1 cellular context compared by ENCODE assay signal in genomic region chr9:6788175-6789016, GRCh38.
A peak's percentile ranks its signal among the peaks of the same experiment; 100 is the strongest.
TF ChIP-seq lines count a peak whose summit lies in the region.

No MANE protein-coding gene starts in this region.

TF ChIP-seq in HepG2, 621 proteins besides CTCF, POLR2A, EP300 and RAD21 (continued from another document and continues in another):
- TF ChIP-seq, protein P1, sequence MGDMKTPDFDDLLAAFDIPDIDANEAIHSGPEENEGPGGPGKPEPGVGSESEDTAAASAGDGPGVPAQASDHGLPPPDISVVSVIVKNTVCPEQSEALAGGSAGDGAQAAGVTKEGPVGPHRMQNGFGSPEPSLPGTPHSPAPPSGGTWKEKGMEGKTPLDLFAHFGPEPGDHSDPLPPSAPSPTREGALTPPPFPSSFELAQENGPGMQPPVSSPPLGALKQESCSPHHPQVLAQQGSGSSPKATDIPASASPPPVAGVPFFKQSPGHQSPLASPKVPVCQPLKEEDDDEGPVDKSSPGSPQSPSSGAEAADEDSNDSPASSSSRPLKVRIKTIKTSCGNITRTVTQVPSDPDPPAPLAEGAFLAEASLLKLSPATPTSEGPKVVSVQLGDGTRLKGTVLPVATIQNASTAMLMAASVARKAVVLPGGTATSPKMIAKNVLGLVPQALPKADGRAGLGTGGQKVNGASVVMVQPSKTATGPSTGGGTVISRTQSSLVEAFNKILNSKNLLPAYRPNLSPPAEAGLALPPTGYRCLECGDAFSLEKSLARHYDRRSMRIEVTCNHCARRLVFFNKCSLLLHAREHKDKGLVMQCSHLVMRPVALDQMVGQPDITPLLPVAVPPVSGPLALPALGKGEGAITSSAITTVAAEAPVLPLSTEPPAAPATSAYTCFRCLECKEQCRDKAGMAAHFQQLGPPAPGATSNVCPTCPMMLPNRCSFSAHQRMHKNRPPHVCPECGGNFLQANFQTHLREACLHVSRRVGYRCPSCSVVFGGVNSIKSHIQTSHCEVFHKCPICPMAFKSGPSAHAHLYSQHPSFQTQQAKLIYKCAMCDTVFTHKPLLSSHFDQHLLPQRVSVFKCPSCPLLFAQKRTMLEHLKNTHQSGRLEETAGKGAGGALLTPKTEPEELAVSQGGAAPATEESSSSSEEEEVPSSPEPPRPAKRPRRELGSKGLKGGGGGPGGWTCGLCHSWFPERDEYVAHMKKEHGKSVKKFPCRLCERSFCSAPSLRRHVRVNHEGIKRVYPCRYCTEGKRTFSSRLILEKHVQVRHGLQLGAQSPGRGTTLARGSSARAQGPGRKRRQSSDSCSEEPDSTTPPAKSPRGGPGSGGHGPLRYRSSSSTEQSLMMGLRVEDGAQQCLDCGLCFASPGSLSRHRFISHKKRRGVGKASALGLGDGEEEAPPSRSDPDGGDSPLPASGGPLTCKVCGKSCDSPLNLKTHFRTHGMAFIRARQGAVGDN (CRISPR knock-in tag; IDR thresholded peaks at IDR 0.05): peak; percentile 64
- TF ChIP-seq WIZ (CRISPR knock-in tag; IDR thresholded peaks at IDR 0.05) (no peak), RXRB (CRISPR knock-in tag; IDR thresholded peaks at IDR 0.05; ENCODE audit: borderline replicate concordance) (peak; percentile 73), MYNN (CRISPR knock-in tag; IDR thresholded peaks at IDR 0.05; ENCODE audit: low read depth) (no peak), ZSCAN31 (CRISPR knock-in tag; IDR thresholded peaks at IDR 0.05; ENCODE audit: low read depth) (peak; percentile 75; the same call in 1 of the 2 replicates), MIER3 (CRISPR knock-in tag; IDR thresholded peaks at IDR 0.05; ENCODE audit: borderline replicate concordance) (no peak; the same call in 1 of the 2 replicates), ZNF101 (CRISPR knock-in tag; IDR thresholded peaks at IDR 0.05; ENCODE audit: borderline replicate concordance, low read depth) (no peak), ZNF234 (CRISPR knock-in tag; conservative IDR thresholded peaks at IDR 0.05) (no peak), FOSL1 (CRISPR knock-in tag; IDR thresholded peaks at IDR 0.05; ENCODE audit: borderline replicate concordance) (peak; percentile 84; the same call in 1 of the 2 replicates), JUND (CRISPR knock-in tag; IDR thresholded peaks at IDR 0.05) (peak; percentile 81), NCOA5 (CRISPR knock-in tag; IDR thresholded peaks at IDR 0.05) (no peak), TAF15 (IDR thresholded peaks at IDR 0.05; ENCODE audit: low read depth, low read length, poor library complexity, severe bottlenecking) (no peak), IRF2 (CRISPR knock-in tag; IDR thresholded peaks at IDR 0.05) (peak; percentile 47; the same call in 1 of the 2 replicates), ARHGAP35 (CRISPR knock-in tag; IDR thresholded peaks at IDR 0.05; ENCODE audit: borderline replicate concordance) (no peak), ZMYM2 (CRISPR knock-in tag; IDR thresholded peaks at IDR 0.05) (no peak), PLRG1 (conservative IDR thresholded peaks at IDR 0.05) (no peak), SIX4 (CRISPR knock-in tag; IDR thresholded peaks at IDR 0.05) (no peak), RFX5 (IDR thresholded peaks at IDR 0.05; ENCODE audit: low read depth, low read length) (no peak), ARNT (IDR thresholded peaks at IDR 0.05) (no peak), SRY (CRISPR knock-in tag; IDR thresholded peaks at IDR 0.05) (no peak), HHEX (CRISPR knock-in tag; IDR thresholded peaks at IDR 0.05) (no peak), HNRNPK (IDR thresholded peaks at IDR 0.05; ENCODE audit: low read depth, low read length, poor library complexity, severe bottlenecking) (no peak), ZNF468 (CRISPR knock-in tag; IDR thresholded peaks at IDR 0.05) (no peak), ZNF232 (CRISPR knock-in tag; IDR thresholded peaks at IDR 0.05; ENCODE audit: borderline replicate concordance) (no peak), MIXL1 (CRISPR knock-in tag; IDR thresholded peaks at IDR 0.05) (peak; percentile 59; the same call in 1 of the 2 replicates), ZNF75D (CRISPR knock-in tag; IDR thresholded peaks at IDR 0.05; ENCODE audit: borderline replicate concordance) (no peak), ZBTB43 (CRISPR knock-in tag; conservative IDR thresholded peaks at IDR 0.05) (no peak; the same call in 1 of the 2 replicates), ASH2L (IDR thresholded peaks at IDR 0.05; ENCODE audit: insufficient read length, low read depth, low read length) (peak; percentile 79), ZNF20 (CRISPR knock-in tag; IDR thresholded peaks at IDR 0.05) (no peak), TBL1XR1 (IDR thresholded peaks at IDR 0.05; ENCODE audit: borderline replicate concordance, low read length, partially characterized antibody) (no peak), SRSF1 (optimal IDR thresholded peaks at IDR 0.05; ENCODE audit: low read depth, low read length) (no peak), HOMEZ (CRISPR knock-in tag; IDR thresholded peaks at IDR 0.05; ENCODE audit: low read depth) (peak; percentile 72; the same call in 1 of the 2 replicates), XRCC5 (optimal IDR thresholded peaks at IDR 0.05; ENCODE audit: low read length) (peak; percentile 22), ZNF225 (CRISPR knock-in tag; IDR thresholded peaks at IDR 0.05) (no peak), ZNF317 (CRISPR knock-in tag; IDR thresholded peaks at IDR 0.05) (0 out of 2 replicates have a peak, but pooled peaks have one; percentile 50), PHF21A (CRISPR knock-in tag; IDR thresholded peaks at IDR 0.05) (peak; percentile 76), ZNF720 (CRISPR knock-in tag; IDR thresholded peaks at IDR 0.05) (no peak), BATF2 (CRISPR knock-in tag; IDR thresholded peaks at IDR 0.05) (no peak), ATRX (CRISPR knock-in tag; IDR thresholded peaks at IDR 0.05; ENCODE audit: borderline replicate concordance) (no peak), ZNF18 (CRISPR knock-in tag; IDR thresholded peaks at IDR 0.05; ENCODE audit: insufficient replicate concordance) (peak; percentile 33)
- TF ChIP-seq, protein P2, sequence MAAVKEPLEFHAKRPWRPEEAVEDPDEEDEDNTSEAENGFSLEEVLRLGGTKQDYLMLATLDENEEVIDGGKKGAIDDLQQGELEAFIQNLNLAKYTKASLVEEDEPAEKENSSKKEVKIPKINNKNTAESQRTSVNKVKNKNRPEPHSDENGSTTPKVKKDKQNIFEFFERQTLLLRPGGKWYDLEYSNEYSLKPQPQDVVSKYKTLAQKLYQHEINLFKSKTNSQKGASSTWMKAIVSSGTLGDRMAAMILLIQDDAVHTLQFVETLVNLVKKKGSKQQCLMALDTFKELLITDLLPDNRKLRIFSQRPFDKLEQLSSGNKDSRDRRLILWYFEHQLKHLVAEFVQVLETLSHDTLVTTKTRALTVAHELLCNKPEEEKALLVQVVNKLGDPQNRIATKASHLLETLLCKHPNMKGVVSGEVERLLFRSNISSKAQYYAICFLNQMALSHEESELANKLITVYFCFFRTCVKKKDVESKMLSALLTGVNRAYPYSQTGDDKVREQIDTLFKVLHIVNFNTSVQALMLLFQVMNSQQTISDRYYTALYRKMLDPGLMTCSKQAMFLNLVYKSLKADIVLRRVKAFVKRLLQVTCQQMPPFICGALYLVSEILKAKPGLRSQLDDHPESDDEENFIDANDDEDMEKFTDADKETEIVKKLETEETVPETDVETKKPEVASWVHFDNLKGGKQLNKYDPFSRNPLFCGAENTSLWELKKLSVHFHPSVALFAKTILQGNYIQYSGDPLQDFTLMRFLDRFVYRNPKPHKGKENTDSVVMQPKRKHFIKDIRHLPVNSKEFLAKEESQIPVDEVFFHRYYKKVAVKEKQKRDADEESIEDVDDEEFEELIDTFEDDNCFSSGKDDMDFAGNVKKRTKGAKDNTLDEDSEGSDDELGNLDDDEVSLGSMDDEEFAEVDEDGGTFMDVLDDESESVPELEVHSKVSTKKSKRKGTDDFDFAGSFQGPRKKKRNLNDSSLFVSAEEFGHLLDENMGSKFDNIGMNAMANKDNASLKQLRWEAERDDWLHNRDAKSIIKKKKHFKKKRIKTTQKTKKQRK (IDR thresholded peaks at IDR 0.05; ENCODE audit: low read length): no peak
- TF ChIP-seq, protein P3, sequence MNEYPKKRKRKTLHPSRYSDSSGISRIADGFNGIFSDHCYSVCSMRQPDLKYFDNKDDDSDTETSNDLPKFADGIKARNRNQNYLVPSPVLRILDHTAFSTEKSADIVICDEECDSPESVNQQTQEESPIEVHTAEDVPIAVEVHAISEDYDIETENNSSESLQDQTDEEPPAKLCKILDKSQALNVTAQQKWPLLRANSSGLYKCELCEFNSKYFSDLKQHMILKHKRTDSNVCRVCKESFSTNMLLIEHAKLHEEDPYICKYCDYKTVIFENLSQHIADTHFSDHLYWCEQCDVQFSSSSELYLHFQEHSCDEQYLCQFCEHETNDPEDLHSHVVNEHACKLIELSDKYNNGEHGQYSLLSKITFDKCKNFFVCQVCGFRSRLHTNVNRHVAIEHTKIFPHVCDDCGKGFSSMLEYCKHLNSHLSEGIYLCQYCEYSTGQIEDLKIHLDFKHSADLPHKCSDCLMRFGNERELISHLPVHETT (CRISPR knock-in tag; conservative IDR thresholded peaks at IDR 0.05): no peak
- TF ChIP-seq, protein P4, sequence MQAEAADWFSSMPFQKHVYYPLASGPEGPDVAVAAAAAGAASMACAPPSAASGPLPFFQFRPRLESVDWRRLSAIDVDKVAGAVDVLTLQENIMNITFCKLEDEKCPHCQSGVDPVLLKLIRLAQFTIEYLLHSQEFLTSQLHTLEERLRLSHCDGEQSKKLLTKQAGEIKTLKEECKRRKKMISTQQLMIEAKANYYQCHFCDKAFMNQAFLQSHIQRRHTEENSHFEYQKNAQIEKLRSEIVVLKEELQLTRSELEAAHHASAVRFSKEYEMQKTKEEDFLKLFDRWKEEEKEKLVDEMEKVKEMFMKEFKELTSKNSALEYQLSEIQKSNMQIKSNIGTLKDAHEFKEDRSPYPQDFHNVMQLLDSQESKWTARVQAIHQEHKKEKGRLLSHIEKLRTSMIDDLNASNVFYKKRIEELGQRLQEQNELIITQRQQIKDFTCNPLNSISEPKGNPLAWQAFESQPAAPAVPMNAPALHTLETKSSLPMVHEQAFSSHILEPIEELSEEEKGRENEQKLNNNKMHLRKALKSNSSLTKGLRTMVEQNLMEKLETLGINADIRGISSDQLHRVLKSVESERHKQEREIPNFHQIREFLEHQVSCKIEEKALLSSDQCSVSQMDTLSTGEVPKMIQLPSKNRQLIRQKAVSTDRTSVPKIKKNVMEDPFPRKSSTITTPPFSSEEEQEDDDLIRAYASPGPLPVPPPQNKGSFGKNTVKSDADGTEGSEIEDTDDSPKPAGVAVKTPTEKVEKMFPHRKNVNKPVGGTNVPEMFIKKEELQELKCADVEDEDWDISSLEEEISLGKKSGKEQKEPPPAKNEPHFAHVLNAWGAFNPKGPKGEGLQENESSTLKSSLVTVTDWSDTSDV (CRISPR knock-in tag; IDR thresholded peaks at IDR 0.05): no peak
- TF ChIP-seq, protein P5, sequence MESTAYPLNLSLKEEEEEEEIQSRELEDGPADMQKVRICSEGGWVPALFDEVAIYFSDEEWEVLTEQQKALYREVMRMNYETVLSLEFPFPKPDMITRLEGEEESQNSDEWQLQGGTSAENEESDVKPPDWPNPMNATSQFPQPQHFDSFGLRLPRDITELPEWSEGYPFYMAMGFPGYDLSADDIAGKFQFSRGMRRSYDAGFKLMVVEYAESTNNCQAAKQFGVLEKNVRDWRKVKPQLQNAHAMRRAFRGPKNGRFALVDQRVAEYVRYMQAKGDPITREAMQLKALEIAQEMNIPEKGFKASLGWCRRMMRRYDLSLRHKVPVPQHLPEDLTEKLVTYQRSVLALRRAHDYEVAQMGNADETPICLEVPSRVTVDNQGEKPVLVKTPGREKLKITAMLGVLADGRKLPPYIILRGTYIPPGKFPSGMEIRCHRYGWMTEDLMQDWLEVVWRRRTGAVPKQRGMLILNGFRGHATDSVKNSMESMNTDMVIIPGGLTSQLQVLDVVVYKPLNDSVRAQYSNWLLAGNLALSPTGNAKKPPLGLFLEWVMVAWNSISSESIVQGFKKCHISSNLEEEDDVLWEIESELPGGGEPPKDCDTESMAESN (CRISPR knock-in tag; conservative IDR thresholded peaks at IDR 0.05): no peak; the same call in 1 of the 2 replicates
- TF ChIP-seq, protein P6, sequence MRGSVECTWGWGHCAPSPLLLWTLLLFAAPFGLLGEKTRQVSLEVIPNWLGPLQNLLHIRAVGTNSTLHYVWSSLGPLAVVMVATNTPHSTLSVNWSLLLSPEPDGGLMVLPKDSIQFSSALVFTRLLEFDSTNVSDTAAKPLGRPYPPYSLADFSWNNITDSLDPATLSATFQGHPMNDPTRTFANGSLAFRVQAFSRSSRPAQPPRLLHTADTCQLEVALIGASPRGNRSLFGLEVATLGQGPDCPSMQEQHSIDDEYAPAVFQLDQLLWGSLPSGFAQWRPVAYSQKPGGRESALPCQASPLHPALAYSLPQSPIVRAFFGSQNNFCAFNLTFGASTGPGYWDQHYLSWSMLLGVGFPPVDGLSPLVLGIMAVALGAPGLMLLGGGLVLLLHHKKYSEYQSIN (CRISPR knock-in tag; IDR thresholded peaks at IDR 0.05; ENCODE audit: borderline replicate concordance): no peak
